1 cellular context compared by ENCODE assay signal in genomic region chr1:77757616-77758015, GRCh38.
TF ChIP-seq lines count a peak whose summit lies in the region.

No MANE protein-coding gene starts in this region.

TF ChIP-seq in K562, 482 proteins besides CTCF, POLR2A, EP300 and RAD21 (continued from another document):
- TF ChIP-seq ZNF277 (CRISPR knock-in tag; IDR thresholded peaks at IDR 0.05; ENCODE audit: borderline replicate concordance) (no peak), CEBPG (CRISPR knock-in tag; IDR thresholded peaks at IDR 0.05) (no peak), CEBPG (tag; conservative IDR thresholded peaks at IDR 0.05 in 1 of 2, IDR thresholded peaks at IDR 0.05 in 1 of 2) (0 out of 4 replicates have a peak, but pooled peaks of 1 of the 2 experiments have one; percentile 6), NCOA2 (IDR thresholded peaks at IDR 0.05; ENCODE audit: partially characterized antibody in 2 of 2) (no peak), PBX2 (CRISPR knock-in tag; IDR thresholded peaks at IDR 0.05; ENCODE audit: low read depth) (no peak), PBX2 (tag; conservative IDR thresholded peaks at IDR 0.05; ENCODE audit: low read depth) (no peak; the same call in 1 of the 2 replicates), SLC30A9 (CRISPR knock-in tag; IDR thresholded peaks at IDR 0.05) (no peak), TCF3 (CRISPR knock-in tag; IDR thresholded peaks at IDR 0.05) (no peak), TBL1XR1 (IDR thresholded peaks at IDR 0.05; ENCODE audit: low read length in 2 of 2) (no peak)
